Comparison of ENCODE assay signal across 15 cellular contexts in genomic region chr5:132102944-132103343, GRCh38. TPM values are rescaled to one million over a fixed set of nuclear protein-coding genes. Genes with fewer than 3 reads are reported as not detected.
DNase-seq lines count a peak whose midpoint lies in the region; ATAC-seq and TF ChIP-seq lines count a peak whose summit lies in the region.
"Had no signal": no experiment of that assay in that cellular context is flagged by ENCODE, and none has a peak within 500 bp of the region (broad histone marks: within the 10 kb centered on the region; RNA-seq: fewer than 3 reads in every experiment).

No MANE protein-coding gene starts in this region.

- peak overlapping the region; percentile 90 for H3K27ac Mint-ChIP-seq in activated CD8-positive, alpha-beta T cell treated with anti-CD3 and anti-CD28 coated beads for 36 hours

- H3K4me3 ChIP-seq in left lung, result no peak overlapping the region
- H3K4me3 ChIP-seq in aorta (ENCODE audit: low read length in 2 of 2), result no peak overlapping the region

- H3K9me3 Mint-ChIP-seq in activated CD8-positive, alpha-beta T cell treated with anti-CD3 and anti-CD28 coated beads for 36 hours, result no peaks in the 10 kb centered on the region

- no peak for TF ChIP-seq CTCF in activated CD8-positive, alpha-beta T cell treated with anti-CD3 and anti-CD28 coated beads for 36 hours (IDR thresholded peaks at IDR 0.05)
- no peak for TF ChIP-seq CTCF in left lung (IDR thresholded peaks at IDR 0.05)

- H3K4me1 Mint-ChIP-seq in activated CD8-positive, alpha-beta T cell treated with anti-CD3 and anti-CD28 coated beads for 36 hours (ENCODE audit: low read depth), result peaks cover 82% of the 10 kb centered on the region

- H3K36me3 ChIP-seq in left lung (no peaks in the 10 kb centered on the region), aorta (ENCODE audit: control insufficient read depth in 1 of 2, insufficient read depth in 2 of 2, low read length in 1 of 2) (no peaks in the 10 kb centered on the region)

- H3K9me3 ChIP-seq in left lung (no peaks in the 10 kb centered on the region), aorta (ENCODE audit: control insufficient read depth, low read length) (no peaks in the 10 kb centered on the region)

- H3K4me1 ChIP-seq in left lung, result peaks cover 0 to 32% of the 10 kb centered on the region in 2 donors
- peaks cover 0 to 6% of the 10 kb centered on the region in 2 donors for H3K4me1 ChIP-seq in aorta (ENCODE audit: control insufficient read depth in 1 of 2, insufficient read depth in 2 of 2, low read length in 2 of 2)

- POLR2A ChIA-PET in activated CD8-positive, alpha-beta T cell treated with anti-CD3 and anti-CD28 coated beads for 36 hours (lab: Charles Lee), result interaction anchor here (0.7 to 3.0 kb wide), 6 partner anchors 8 to 387 kb away, joined by 3 to 17 read pairs (median 4); no protein-coding TSS in a partner anchor

- 87 to 88% methylated on average over 3 of the region's 3 CpGs for WGBS in aorta, 2 donors

- H3K27ac ChIP-seq in left lung (peak overlapping the region; percentile 23 to 68), aorta (ENCODE audit: low read depth in 1 of 2, low read length in 2 of 2) (peak overlapping the region in 1 of 2 donors; percentile 15)
- H3K27ac ChIP-seq: C4-2B, HL-60 had no signal

- no peak for ATAC-seq in activated CD8-positive, alpha-beta T cell treated with anti-CD3 and anti-CD28 coated beads for 36 hours
- ATAC-seq in left lung (no peak), aorta (ENCODE audit: low FRiP score) (peak; percentile 30), HG03460 (IDR thresholded peaks at IDR 0.05; ENCODE audit: unreplicated experiment) (no peak), GM18858 (IDR thresholded peaks at IDR 0.05; ENCODE audit: unreplicated experiment) (no peak), HG02763 (IDR thresholded peaks at IDR 0.05; ENCODE audit: unreplicated experiment) (no peak)

- intact Hi-C loops in activated CD8-positive, alpha-beta T cell treated with anti-CD3 and anti-CD28 coated beads for 36 hours (cut with micrococcal nuclease), result loop anchor here (1.0 to 10.0 kb wide), 3 partner anchors 8 to 392 kb away; partner anchors contain the start of gene IRF1
- intact Hi-C loops in left lung (cut with DNase I) (no loop called here), aorta (cut with DNase I) (no loop called here)

- H3K4me3 Mint-ChIP-seq in activated CD8-positive, alpha-beta T cell treated with anti-CD3 and anti-CD28 coated beads for 36 hours, result peak overlapping the region; percentile 47

- CTCF ChIA-PET in activated CD8-positive, alpha-beta T cell treated with anti-CD3 and anti-CD28 coated beads for 36 hours (lab: Charles Lee), result interaction anchor here (0.8 to 2.6 kb wide), 9 partner anchors 8 to 77 kb away, joined by 3 to 12 read pairs (median 5); no protein-coding TSS in a partner anchor

- H3K27me3 Mint-ChIP-seq in activated CD8-positive, alpha-beta T cell treated with anti-CD3 and anti-CD28 coated beads for 36 hours, result no peaks in the 10 kb centered on the region

- peak; percentile 4 for DNase-seq in stimulated activated CD4-positive, alpha-beta T cell treated with anti-CD3 and anti-CD28 coated beads, Interleukin-4, amount 100 ng/mL, for 24 hours
- no peak for DNase-seq in stimulated activated CD4-positive, alpha-beta T cell treated with anti-CD3 and anti-CD28 coated beads, Interleukin-15, amount 100 ng/mL, for 24 hours
- peak; percentile 33 for DNase-seq in activated CD8-positive, alpha-beta T cell treated with anti-CD3 and anti-CD28 coated beads for 36 hours
- DNase-seq in left lung (no peak), aorta (no peak)
- DNase-seq: NCI-H2029 treated with DMSO at 0.1 percent for 48 hours had no signal

- H3K36me3 Mint-ChIP-seq in activated CD8-positive, alpha-beta T cell treated with anti-CD3 and anti-CD28 coated beads for 36 hours (ENCODE audit: low read depth), result peaks cover 12% of the 10 kb centered on the region

- no peaks in the 10 kb centered on the region for H3K27me3 ChIP-seq in left lung
- no peaks in the 10 kb centered on the region for H3K27me3 ChIP-seq in aorta (ENCODE audit: control insufficient read depth in 1 of 2, insufficient read depth in 2 of 2, low read length in 1 of 2)

RNA-seq across cellular contexts. Expression of gene CSF2, which starts 29.4 kb away (rescaled TPM):
- 10 to 100 TPM; 61.5 to 64.1 TPM for total RNA-seq in activated CD8-positive, alpha-beta T cell treated with anti-CD3 and anti-CD28 coated beads for 36 hours
- total RNA-seq in left lung (1 to 10 TPM; 4.6 to 5.1 TPM), aorta (under 1 TPM in 1 of 2 donors, not detected in 1; 0.51 TPM)
- polyA plus RNA-seq in aorta, result not detected
- total RNA-seq: lower leg skin, temporal lobe had no signal

RNA-seq across cellular contexts. Expression of gene IL3, which starts 42.5 kb away (rescaled TPM):
- under 1 TPM; 0.25 to 0.98 TPM for total RNA-seq in activated CD8-positive, alpha-beta T cell treated with anti-CD3 and anti-CD28 coated beads for 36 hours
- total RNA-seq in left lung, result not detected
- total RNA-seq in aorta, result not detected
- not detected for polyA plus RNA-seq in aorta
- total RNA-seq: epithelial cell of proximal tubule, H4, lower leg skin, temporal lobe had no signal

Comparison
In these comparisons a context has a peak if more than half of its experiments do, and no peak if none do; other contexts are left out.
1. DNase-seq: peak in stimulated activated CD4-positive, alpha-beta T cell treated with anti-CD3 and anti-CD28 coated beads, Interleukin-4, amount 100 ng/mL, for 24 hours (single experiment) and activated CD8-positive, alpha-beta T cell treated with anti-CD3 and anti-CD28 coated beads for 36 hours (single experiment); none in stimulated activated CD4-positive, alpha-beta T cell treated with anti-CD3 and anti-CD28 coated beads, Interleukin-15, amount 100 ng/mL, for 24 hours (single experiment), left lung (0 of 2) and aorta (0 of 2).
2. RNA of gene CSF2, which starts 29.4 kb away (total RNA-seq): 61.5 to 64.1 TPM in activated CD8-positive, alpha-beta T cell treated with anti-CD3 and anti-CD28 coated beads for 36 hours; 4.6 to 5.1 TPM in left lung and 0.51 TPM in aorta; every median in the first group is over 10 times any median in the second.